In the genomic region with DNA sequence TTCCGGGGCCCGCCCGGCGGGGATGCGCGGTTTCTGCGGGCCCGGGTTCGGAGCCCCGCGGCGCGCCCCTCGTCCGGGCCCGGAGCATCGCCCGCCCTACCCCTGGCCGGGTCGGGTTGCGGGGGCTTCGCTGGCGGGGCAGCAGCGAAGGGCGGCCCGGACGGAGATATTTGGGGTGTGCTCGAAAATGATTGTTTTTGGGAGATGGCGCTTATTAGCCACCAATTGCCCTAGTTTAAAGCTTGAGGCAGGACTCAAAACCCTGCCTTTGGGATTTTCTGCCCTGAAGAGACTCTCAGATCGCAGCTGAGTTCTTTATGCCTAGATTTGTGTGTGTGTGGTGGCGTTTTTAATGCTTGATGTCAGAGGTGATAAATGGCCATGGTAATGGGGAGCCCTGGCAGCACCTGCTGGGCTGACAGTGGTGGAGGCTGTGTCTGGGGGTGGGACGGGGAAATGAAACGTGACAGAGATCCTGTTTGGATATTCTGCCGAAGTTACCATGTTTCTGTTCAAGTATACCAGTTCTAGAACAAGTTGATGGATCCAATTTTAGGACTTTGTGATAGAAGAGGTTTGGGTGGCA, we compare ENCODE assay signal across 8 cellular contexts. TPM values are rescaled to one million over a fixed set of nuclear protein-coding genes. Genes with fewer than 3 reads are reported as not detected.
DNase-seq lines count a peak whose midpoint lies in the region; ATAC-seq and TF ChIP-seq lines count a peak whose summit lies in the region.

No MANE protein-coding gene starts in this region.

- H3K9me3 ChIP-seq in CD4-positive, alpha-beta memory T cell (ENCODE audit: control insufficient read depth in 1 of 2, low read length in 2 of 2) = no peaks in the 10 kb centered on the region
- no peaks in the 10 kb centered on the region for H3K9me3 ChIP-seq in RWPE2 (ENCODE audit: severe bottlenecking)
- no peaks in the 10 kb centered on the region for H3K9me3 ChIP-seq in mucosa of descending colon

- H3K36me3 ChIP-seq in CD4-positive, alpha-beta memory T cell (ENCODE audit: insufficient read depth, low read length) = no peaks in the 10 kb centered on the region
- H3K36me3 ChIP-seq in RWPE2 (ENCODE audit: low read depth) = no peaks in the 10 kb centered on the region
- no peaks in the 10 kb centered on the region for H3K36me3 ChIP-seq in mucosa of descending colon (ENCODE audit: low read depth)

- POLR2A ChIA-PET in CD4-positive, alpha-beta memory T cell (lab: Charles Lee; ENCODE audit: partially characterized antibody) = interaction anchor here (0.7 to 3.5 kb wide), 8 partner anchors 15 to 186 kb away, joined by 3 to 40 read pairs (median 12); a partner anchor contains a TSS

- peaks cover 0 to 4% of the 10 kb centered on the region in 2 donors for H3K36me3 Mint-ChIP-seq in CD4-positive, alpha-beta memory T cell
- H3K36me3 Mint-ChIP-seq in chondrocyte (ENCODE audit: low read depth) (no peaks in the 10 kb centered on the region), type B pancreatic cell (no peaks in the 10 kb centered on the region)

- peak overlapping the region; percentile 31 to 84 for H3K4me3 ChIP-seq in CD4-positive, alpha-beta memory T cell (ENCODE audit: low read length in 2 of 2)
- H3K4me3 ChIP-seq in RWPE2 (ENCODE audit: severe bottlenecking) (peak overlapping the region; percentile 81), mucosa of descending colon (peak overlapping the region; percentile 56)

- intact Hi-C loops in CD4-positive, alpha-beta memory T cell (cut with micrococcal nuclease) = loop anchor here (1.0 kb wide), 2 partner anchors 160 to 186 kb away; a partner anchor contains a TSS
- intact Hi-C loops in mucosa of descending colon (cut with DNase I, micrococcal nuclease) = no loop called here

- peak overlapping the region; percentile 54 for H3K27ac ChIP-seq in CD4-positive, alpha-beta memory T cell (ENCODE audit: low read depth, low read length)
- H3K27ac ChIP-seq in RWPE2 (ENCODE audit: poor library complexity, severe bottlenecking) = peak overlapping the region; percentile 47

- TF ChIP-seq CTCF in RWPE2 (IDR thresholded peaks at IDR 0.05; ENCODE audit: poor library complexity, severe bottlenecking) (no peak), chondrocyte (IDR thresholded peaks at IDR 0.05) (no peak), mucosa of descending colon (IDR thresholded peaks at IDR 0.05) (no peak), type B pancreatic cell (conservative IDR thresholded peaks at IDR 0.05) (no peak)

- CTCF ChIA-PET in CD4-positive, alpha-beta memory T cell (lab: Charles Lee; ENCODE audit: partially characterized antibody) = interaction anchor here (0.6 to 7.6 kb wide), 28 partner anchors 9 to 941 kb away, joined by 3 to 89 read pairs (median 6); a partner anchor contains a TSS

- no peaks in the 10 kb centered on the region for H3K27me3 ChIP-seq in CD4-positive, alpha-beta memory T cell (ENCODE audit: insufficient read depth, low read length)
- no peaks in the 10 kb centered on the region for H3K27me3 ChIP-seq in RWPE2 (ENCODE audit: insufficient read depth, poor library complexity, severe bottlenecking)

- peaks cover 45 to 81% (median 66%) of the 10 kb centered on the region in 4 donors for H3K4me1 Mint-ChIP-seq in CD4-positive, alpha-beta memory T cell
- peaks cover 64% of the 10 kb centered on the region for H3K4me1 Mint-ChIP-seq in chondrocyte (ENCODE audit: low read depth)
- H3K4me1 Mint-ChIP-seq in type B pancreatic cell (ENCODE audit: unreplicated experiment) = peaks cover 59% of the 10 kb centered on the region

- H3K4me3 Mint-ChIP-seq in CD4-positive, alpha-beta memory T cell = peak overlapping the region; percentile 92 to 97 (median 96)
- H3K4me3 Mint-ChIP-seq in chondrocyte (ENCODE audit: unreplicated experiment) (peak overlapping the region; percentile 83), type B pancreatic cell (peak overlapping the region; percentile 97)

- ATAC-seq in GM21529 (IDR thresholded peaks at IDR 0.05; ENCODE audit: unreplicated experiment) = peak; percentile 23
- ATAC-seq in RWPE2 (ENCODE audit: low read depth) = no peak
- ATAC-seq in mucosa of descending colon = no peak
- no peak for ATAC-seq in GM18505 (IDR thresholded peaks at IDR 0.05; ENCODE audit: unreplicated experiment)

- no peak for TF ChIP-seq POLR2A in GM18505 (IDR thresholded peaks at IDR 0.05; ENCODE audit: borderline replicate concordance, extremely low read depth, insufficient read depth, insufficient read length)

- peak in 4 of 5 donors; percentile 27 to 44 (median 31) for DNase-seq in CD4-positive, alpha-beta memory T cell
- no peak for DNase-seq in RWPE2 (ENCODE audit: low spot score)
- DNase-seq in chondrocyte (ENCODE audit: low spot score) = no peak
- peak in 2 of 3 donors; percentile 25 to 40 for DNase-seq in mucosa of descending colon
- DNase-seq in type B pancreatic cell (ENCODE audit: extremely low spot score, unreplicated experiment) = no peak
- no peak for DNase-seq in cerebellar nuclear complex (lab: John Stamatoyannopoulos, UW)

- peaks cover 58% of the 10 kb centered on the region for H3K4me1 ChIP-seq in CD4-positive, alpha-beta memory T cell (ENCODE audit: insufficient read depth, low read length)
- peaks cover 14% of the 10 kb centered on the region for H3K4me1 ChIP-seq in RWPE2 (ENCODE audit: insufficient read depth, poor library complexity, severe bottlenecking)
- H3K4me1 ChIP-seq in mucosa of descending colon (ENCODE audit: low read depth) = peaks cover 12% of the 10 kb centered on the region

- H3K9me3 Mint-ChIP-seq in CD4-positive, alpha-beta memory T cell = no peaks in the 10 kb centered on the region
- no peaks in the 10 kb centered on the region for H3K9me3 Mint-ChIP-seq in chondrocyte (ENCODE audit: low read depth)
- no peaks in the 10 kb centered on the region for H3K9me3 Mint-ChIP-seq in type B pancreatic cell

- no peaks in the 10 kb centered on the region for H3K27me3 Mint-ChIP-seq in CD4-positive, alpha-beta memory T cell
- no peaks in the 10 kb centered on the region for H3K27me3 Mint-ChIP-seq in chondrocyte (ENCODE audit: low read depth)
- H3K27me3 Mint-ChIP-seq in type B pancreatic cell = peaks cover 15% of the 10 kb centered on the region

- peak overlapping the region; percentile 87 to 98 (median 94) for H3K27ac Mint-ChIP-seq in CD4-positive, alpha-beta memory T cell
- H3K27ac Mint-ChIP-seq in chondrocyte (ENCODE audit: unreplicated experiment) (peak overlapping the region; percentile 38), type B pancreatic cell (peak overlapping the region; percentile 72)

RNA-seq across cellular contexts. Expression of a gene that starts 0.6 kb away (rescaled TPM):
- 10 to 100 TPM in 1 of 2 experiments, 1 to 10 TPM in 1; 8.9 to 11.6 TPM for total RNA-seq in CD4-positive, alpha-beta memory T cell
- 10 to 100 TPM in 1 of 2 donors, 1 to 10 TPM in 1; 6.8 to 15.3 TPM for polyA plus RNA-seq in CD4-positive, alpha-beta memory T cell
- total RNA-seq in chondrocyte (8.6 to 12.9 TPM (median 9.7 TPM) in 3 replicates), mucosa of descending colon (10 to 100 TPM in 1 of 3 donors, 1 to 10 TPM in 2; 6.5 to 11.4 (median 8.7) TPM), type B pancreatic cell (ENCODE audit: low replicate concordance) (23.5 and 24.9 TPM in 2 replicates)

RNA-seq across cellular contexts. Expression of a gene that starts 44.5 kb away (rescaled TPM):
- not detected for total RNA-seq in CD4-positive, alpha-beta memory T cell
- not detected for polyA plus RNA-seq in CD4-positive, alpha-beta memory T cell
- total RNA-seq in chondrocyte (0.56 to 1.9 TPM (median 0.57 TPM) in 3 replicates), mucosa of descending colon (10 to 100 TPM; 34.8 to 51.2 (median 48.9) TPM), type B pancreatic cell (ENCODE audit: low replicate concordance) (5.6 and 6.9 TPM in 2 replicates)

RNA-seq across cellular contexts. Expression of a gene that starts 58.8 kb away (rescaled TPM):
- total RNA-seq in CD4-positive, alpha-beta memory T cell = 10 to 100 TPM; 55.0 to 58.6 TPM
- polyA plus RNA-seq in CD4-positive, alpha-beta memory T cell = 100 to 1,000 TPM; 103 to 148 TPM
- 80.5 to 97.7 TPM (median 84.7 TPM) in 3 replicates for total RNA-seq in chondrocyte
- total RNA-seq in mucosa of descending colon = 10 to 100 TPM; 65.0 to 69.6 (median 66.6) TPM
- total RNA-seq in type B pancreatic cell (ENCODE audit: low replicate concordance) = 72.1 and 76.9 TPM in 2 replicates

Comparison
In these comparisons a context has a peak if more than half of its experiments do, and no peak if none do; other contexts are left out.
1. DNase-seq: peak in CD4-positive, alpha-beta memory T cell (4 of 5) and mucosa of descending colon (2 of 3); none in RWPE2 (single experiment), chondrocyte (single experiment), type B pancreatic cell (single experiment) and cerebellar nuclear complex (0 of 2).
2. H3K27ac Mint-ChIP-seq: peak in every context shown above with its lines; median percentile 94 in CD4-positive, alpha-beta memory T cell; 72 in type B pancreatic cell; 38 in chondrocyte.
3. Peak in every context shown above with its lines, with median percentiles within 50 percentile points of each other: H3K4me3 ChIP-seq and H3K4me3 Mint-ChIP-seq.